Comparison of ENCODE assay signal across 12 cellular contexts in the genomic region with DNA sequence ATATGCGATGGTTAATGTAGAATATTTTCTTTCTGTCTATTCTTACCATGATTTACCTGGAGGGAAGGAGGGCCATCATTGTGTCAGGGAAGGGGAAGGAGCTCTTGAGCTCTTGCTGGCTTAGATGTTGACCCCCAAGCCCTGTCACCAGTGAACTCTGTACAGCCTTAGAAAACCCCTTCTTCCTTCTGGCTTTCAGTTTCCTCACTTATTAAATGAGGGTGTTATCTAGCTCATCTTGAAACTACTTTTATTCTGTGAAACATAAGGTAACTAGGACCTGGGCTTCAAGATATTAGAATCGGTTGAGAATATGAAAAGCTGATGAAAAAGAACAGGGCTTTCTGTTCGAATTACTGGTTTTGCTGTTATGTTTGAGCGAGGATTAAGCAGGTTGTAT. TPM values are rescaled to one million over a fixed set of nuclear protein-coding genes. Genes with fewer than 3 reads are reported as not detected.
DNase-seq lines count a peak whose midpoint lies in the region; ATAC-seq and TF ChIP-seq lines count a peak whose summit lies in the region.
"Had no signal": no experiment of that assay in that cellular context is flagged by ENCODE, and none has a peak within 500 bp of the region (broad histone marks: within the 10 kb centered on the region; RNA-seq: fewer than 3 reads in every experiment).

No MANE protein-coding gene starts in this region.

- no peaks in the 10 kb centered on the region for H3K9me3 ChIP-seq in gastroesophageal sphincter
- H3K9me3 ChIP-seq in CD4-positive, alpha-beta memory T cell (ENCODE audit: control insufficient read depth in 1 of 2, low read length in 2 of 2): no peaks in the 10 kb centered on the region

- 93 to 94% methylated on average over 4 of the region's 4 CpGs for WGBS in gastroesophageal sphincter (ENCODE audit: low coverage in 1 of 2), 2 donors

- no peak for TF ChIP-seq EP300 in gastroesophageal sphincter (IDR thresholded peaks at IDR 0.05)

- peaks cover 10 to 21% (median 16%) of the 10 kb centered on the region in 4 donors for H3K4me1 Mint-ChIP-seq in CD4-positive, alpha-beta memory T cell

- ATAC-seq in GM18858 (IDR thresholded peaks at IDR 0.05; ENCODE audit: unreplicated experiment) (peak; percentile 82), GM21515 (IDR thresholded peaks at IDR 0.05; ENCODE audit: unreplicated experiment) (peak; percentile 69), HG03097 (IDR thresholded peaks at IDR 0.05; ENCODE audit: low FRiP score, unreplicated experiment) (peak; percentile 73), gastroesophageal sphincter (no peak)

- intact Hi-C loops in CD4-positive, alpha-beta memory T cell (cut with micrococcal nuclease): no loop called here

- H3K4me3 ChIP-seq in gastroesophageal sphincter: no peak overlapping the region
- no peak overlapping the region for H3K4me3 ChIP-seq in CD4-positive, alpha-beta memory T cell (ENCODE audit: low read length in 2 of 2)
- H3K4me3 ChIP-seq: hepatocyte had no signal

- H3K27ac Mint-ChIP-seq in CD4-positive, alpha-beta memory T cell: no peak overlapping the region
- H3K27ac Mint-ChIP-seq: T-helper 1 cell treated with Interleukin-12 subunit alpha and Interleukin-12 subunit beta and Interleukin-4 antibody, amounts not matched to agents 30 μg/mL and 1 μg/mL, for 36 hours had no signal

- H3K36me3 Mint-ChIP-seq in CD4-positive, alpha-beta memory T cell: peaks cover 0 to 4% of the 10 kb centered on the region in 2 donors

- DNase-seq in CD4-positive, alpha-beta memory T cell: no peak
- no peak for DNase-seq in NK-92 treated with Interleukin-12 subunit alpha and Interleukin-12 subunit beta, amount 100 ng/mL, for 24 hours (lab: John Stamatoyannopoulos, UW)
- DNase-seq in activated gamma-delta T cell treated with Interleukin-2 at 50 U/mL for 16 hours (no peak), occipital lobe (lab: John Stamatoyannopoulos, UW) (no peak)
- DNase-seq: DMS153, trophoblast cell had no signal

- H3K27me3 ChIP-seq in gastroesophageal sphincter: no peaks in the 10 kb centered on the region
- H3K27me3 ChIP-seq in CD4-positive, alpha-beta memory T cell (ENCODE audit: insufficient read depth, low read length): no peaks in the 10 kb centered on the region
- H3K27me3 ChIP-seq: hepatocyte had no signal

- H3K4me3 Mint-ChIP-seq in CD4-positive, alpha-beta memory T cell: no peak overlapping the region
- H3K4me3 Mint-ChIP-seq: T-helper 1 cell treated with Interleukin-12 subunit alpha and Interleukin-12 subunit beta and Interleukin-4 antibody, amounts not matched to agents 30 μg/mL and 1 μg/mL, for 36 hours had no signal

- H3K27me3 Mint-ChIP-seq in CD4-positive, alpha-beta memory T cell: no peaks in the 10 kb centered on the region

- peaks cover 26 to 94% (median 29%) of the 10 kb centered on the region in 3 donors for H3K4me1 ChIP-seq in gastroesophageal sphincter
- peaks cover 7% of the 10 kb centered on the region for H3K4me1 ChIP-seq in CD4-positive, alpha-beta memory T cell (ENCODE audit: insufficient read depth, low read length)

- CTCF ChIA-PET in CD4-positive, alpha-beta memory T cell (lab: Charles Lee; ENCODE audit: partially characterized antibody): no interaction called here

- TF ChIP-seq POLR2A in gastroesophageal sphincter (IDR thresholded peaks at IDR 0.05): no peak

- no peaks in the 10 kb centered on the region for H3K9me3 Mint-ChIP-seq in CD4-positive, alpha-beta memory T cell
- H3K9me3 Mint-ChIP-seq: T-helper 1 cell treated with Interleukin-12 subunit alpha and Interleukin-12 subunit beta and Interleukin-4 antibody, amounts not matched to agents 30 μg/mL and 1 μg/mL, for 36 hours had no signal

- peaks cover 0 to 22% of the 10 kb centered on the region in 2 donors for H3K36me3 ChIP-seq in gastroesophageal sphincter
- H3K36me3 ChIP-seq in CD4-positive, alpha-beta memory T cell (ENCODE audit: insufficient read depth, low read length): no peaks in the 10 kb centered on the region

- no peak for TF ChIP-seq CTCF in gastroesophageal sphincter (IDR thresholded peaks at IDR 0.05)

- POLR2A ChIA-PET in CD4-positive, alpha-beta memory T cell (lab: Charles Lee; ENCODE audit: partially characterized antibody): no interaction called here

- H3K27ac ChIP-seq in gastroesophageal sphincter: peak overlapping the region in 3 of 4 donors; percentile 67 to 73 (median 68)
- no peak overlapping the region for H3K27ac ChIP-seq in CD4-positive, alpha-beta memory T cell (ENCODE audit: low read depth, low read length)
- H3K27ac ChIP-seq: hepatocyte had no signal

RNA-seq across cellular contexts. Expression of a gene that starts 25.1 kb away (rescaled TPM):
- total RNA-seq in gastroesophageal sphincter (under 1 TPM in 1 of 4 donors, not detected in 3; 0.20 TPM), occipital lobe (1.6 TPM)
- not detected for total RNA-seq in CD4-positive, alpha-beta memory T cell
- not detected for polyA plus RNA-seq in CD4-positive, alpha-beta memory T cell

RNA-seq across cellular contexts. Expression of a gene that starts 26.2 kb away (rescaled TPM):
- total RNA-seq in gastroesophageal sphincter (100 to 1,000 TPM; 133 to 248 (median 194) TPM), occipital lobe (115 TPM)
- 1 to 10 TPM; 6.3 to 8.1 TPM for total RNA-seq in CD4-positive, alpha-beta memory T cell
- 10 to 100 TPM in 1 of 2 donors, 1 to 10 TPM in 1; 3.8 to 10.1 TPM for polyA plus RNA-seq in CD4-positive, alpha-beta memory T cell

Comparison
In these comparisons a context has a peak if more than half of its experiments do, and no peak if none do; other contexts are left out.
1. RNA of a gene that starts 26.2 kb away (total RNA-seq): 133 to 248 TPM in gastroesophageal sphincter and 115 TPM in occipital lobe (single experiment); 6.3 to 8.1 TPM in CD4-positive, alpha-beta memory T cell; every median in the first group is over 10 times any median in the second.